In the genomic region with DNA sequence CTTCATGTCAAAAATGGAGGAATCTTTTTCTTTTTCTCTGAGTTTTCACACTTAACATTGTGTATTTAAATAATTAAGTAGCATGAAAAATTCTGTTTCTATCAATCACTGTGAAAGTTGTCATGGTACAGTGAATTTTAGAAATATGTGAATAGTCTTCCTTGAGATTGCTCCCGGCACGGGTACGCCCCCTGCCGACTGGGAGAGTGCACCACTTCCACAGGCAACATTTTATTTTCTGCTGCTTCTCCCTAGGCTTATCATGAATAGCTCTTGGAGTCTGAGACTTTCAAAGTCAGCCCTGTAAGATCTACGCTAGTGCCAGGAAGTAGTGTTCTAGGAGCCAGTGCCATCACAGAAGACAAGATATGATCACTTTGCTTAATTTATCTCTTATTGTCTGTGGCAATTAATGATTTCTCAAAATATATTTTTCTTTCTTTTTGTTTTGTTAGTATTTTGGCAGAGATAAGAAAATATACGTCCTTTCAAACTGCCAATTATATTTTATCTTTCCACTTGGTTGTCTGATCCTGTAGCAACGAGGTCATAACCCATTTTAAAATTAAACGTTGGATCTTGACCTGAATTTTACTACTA, we compare ENCODE assay signal across 8 cellular contexts.
DNase-seq lines count a peak whose midpoint lies in the region; ATAC-seq lines count a peak whose summit lies in the region.

No MANE protein-coding gene starts in this region.

- H3K4me3 Mint-ChIP-seq in activated CD4-positive, alpha-beta memory T cell treated with anti-CD3 and anti-CD28 coated beads for 36 hours, result no peak overlapping the region
- H3K4me3 Mint-ChIP-seq in activated CD4-positive, alpha-beta memory T cell treated with anti-CD3 and anti-CD28 coated beads, Interleukin-2, amount 10 ng/mL, durations not matched to agents 7 days and 5 days, result no peak overlapping the region

- H3K27ac Mint-ChIP-seq in activated CD4-positive, alpha-beta memory T cell treated with anti-CD3 and anti-CD28 coated beads for 36 hours, result no peak overlapping the region
- no peak overlapping the region for H3K27ac Mint-ChIP-seq in activated CD4-positive, alpha-beta memory T cell treated with anti-CD3 and anti-CD28 coated beads, Interleukin-2, amount 10 ng/mL, durations not matched to agents 7 days and 5 days

- H3K9me3 Mint-ChIP-seq in activated CD4-positive, alpha-beta memory T cell treated with anti-CD3 and anti-CD28 coated beads for 36 hours, result peaks cover 16% of the 10 kb centered on the region
- peaks cover 5% of the 10 kb centered on the region for H3K9me3 Mint-ChIP-seq in activated CD4-positive, alpha-beta memory T cell treated with anti-CD3 and anti-CD28 coated beads, Interleukin-2, amount 10 ng/mL, durations not matched to agents 7 days and 5 days

- POLR2A ChIA-PET in activated CD4-positive, alpha-beta memory T cell treated with anti-CD3 and anti-CD28 coated beads for 36 hours (lab: Charles Lee), result no interaction called here
- POLR2A ChIA-PET in activated CD4-positive, alpha-beta memory T cell treated with anti-CD3 and anti-CD28 coated beads, Interleukin-2, amount 10 ng/mL, durations not matched to agents 7 days and 5 days (lab: Charles Lee), result no interaction called here

- no peaks in the 10 kb centered on the region for H3K27me3 Mint-ChIP-seq in activated CD4-positive, alpha-beta memory T cell treated with anti-CD3 and anti-CD28 coated beads for 36 hours
- no peaks in the 10 kb centered on the region for H3K27me3 Mint-ChIP-seq in activated CD4-positive, alpha-beta memory T cell treated with anti-CD3 and anti-CD28 coated beads, Interleukin-2, amount 10 ng/mL, durations not matched to agents 7 days and 5 days

- no peaks in the 10 kb centered on the region for H3K36me3 Mint-ChIP-seq in activated CD4-positive, alpha-beta memory T cell treated with anti-CD3 and anti-CD28 coated beads for 36 hours
- H3K36me3 Mint-ChIP-seq in activated CD4-positive, alpha-beta memory T cell treated with anti-CD3 and anti-CD28 coated beads, Interleukin-2, amount 10 ng/mL, durations not matched to agents 7 days and 5 days (ENCODE audit: low read depth), result no peaks in the 10 kb centered on the region

- intact Hi-C loops in activated CD4-positive, alpha-beta memory T cell treated with anti-CD3 and anti-CD28 coated beads for 36 hours (cut with micrococcal nuclease), result loop anchor here (2.0 kb wide), 1 partner anchor 595 kb away; no protein-coding TSS in a partner anchor
- intact Hi-C loops in sciatic nerve (cut with DNase I), result no loop called here

- no peaks in the 10 kb centered on the region for H3K4me1 Mint-ChIP-seq in activated CD4-positive, alpha-beta memory T cell treated with anti-CD3 and anti-CD28 coated beads for 36 hours (ENCODE audit: low read depth)
- no peaks in the 10 kb centered on the region for H3K4me1 Mint-ChIP-seq in activated CD4-positive, alpha-beta memory T cell treated with anti-CD3 and anti-CD28 coated beads, Interleukin-2, amount 10 ng/mL, durations not matched to agents 7 days and 5 days

- ATAC-seq in GM21423 (IDR thresholded peaks at IDR 0.05; ENCODE audit: unreplicated experiment), result peak; percentile 84
- peak; percentile 88 for ATAC-seq in HG03571 (IDR thresholded peaks at IDR 0.05; ENCODE audit: unreplicated experiment)
- no peak for ATAC-seq in sciatic nerve

- CTCF ChIA-PET in activated CD4-positive, alpha-beta memory T cell treated with anti-CD3 and anti-CD28 coated beads for 36 hours (lab: Charles Lee), result no interaction called here
- CTCF ChIA-PET in activated CD4-positive, alpha-beta memory T cell treated with anti-CD3 and anti-CD28 coated beads, Interleukin-2, amount 10 ng/mL, durations not matched to agents 7 days and 5 days (lab: Charles Lee), result no interaction called here

- peak; percentile 33 for DNase-seq in activated CD4-positive, alpha-beta memory T cell treated with anti-CD3 and anti-CD28 coated beads for 36 hours
- DNase-seq in activated CD4-positive, alpha-beta memory T cell treated with anti-CD3 and anti-CD28 coated beads, Interleukin-2, amount 10 ng/mL, durations not matched to agents 7 days and 5 days, result no peak
- DNase-seq in SKM-1 treated with dmso at 0.1 percent for 144 hours (lab: John Stamatoyannopoulos, UW; ENCODE audit: unreplicated experiment) (peak; percentile 62), foreskin melanocyte (peak; percentile 37), sciatic nerve (ENCODE audit: low spot score) (peak; percentile 56), ureter (ENCODE audit: low spot score) (no peak)

Comparison
In these comparisons a context has a peak if more than half of its experiments do, and no peak if none do; other contexts are left out.
1. DNase-seq: peak in activated CD4-positive, alpha-beta memory T cell treated with anti-CD3 and anti-CD28 coated beads for 36 hours (single experiment), SKM-1 treated with dmso at 0.1 percent for 144 hours (single experiment), foreskin melanocyte (single experiment) and sciatic nerve (single experiment); none in activated CD4-positive, alpha-beta memory T cell treated with anti-CD3 and anti-CD28 coated beads, Interleukin-2, amount 10 ng/mL, durations not matched to agents 7 days and 5 days (single experiment) and ureter (single experiment).